ENCODE assay signal across 8 cellular contexts in genomic region chr15:39921274-39921638, GRCh38. TPM values are rescaled to one million over a fixed set of nuclear protein-coding genes. Genes with fewer than 3 reads are reported as not detected.
DNase-seq lines count a peak whose midpoint lies in the region; ATAC-seq and TF ChIP-seq lines count a peak whose summit lies in the region.

No MANE protein-coding gene starts in this region.

- no peak overlapping the region for H2BK5ac ChIP-seq in trophoblast cell (ENCODE audit: low read depth, low read length, poor library complexity)

- H3K4ac ChIP-seq in trophoblast cell (ENCODE audit: low read depth, low read length) = no peak overlapping the region

- peaks cover 13% of the 10 kb centered on the region; the same call in 1 of the 2 replicates for H3K4me1 ChIP-seq in ES-I3 (ENCODE audit: insufficient read depth, low read length)
- H3K4me1 ChIP-seq in esophagus muscularis mucosa = peaks cover 0 to 20% (median 17%) of the 10 kb centered on the region in 4 donors
- peaks cover 4 to 12% of the 10 kb centered on the region in 2 experiments for H3K4me1 ChIP-seq in trophoblast cell (ENCODE audit: control insufficient read depth in 1 of 2, insufficient read depth in 2 of 2, low read length in 2 of 2)

- peak overlapping the region; percentile 18 for H2AFZ ChIP-seq in trophoblast cell (ENCODE audit: insufficient read depth, low read length, poor library complexity)

- H4K8ac ChIP-seq in trophoblast cell (ENCODE audit: low read depth, low read length) = peak overlapping the region; percentile 49

- intact Hi-C loops in esophagus muscularis mucosa (cut with DNase I) = no loop called here

- no peak overlapping the region for H3K14ac ChIP-seq in trophoblast cell (ENCODE audit: low read length)

- ATAC-seq in omental fat pad (ENCODE audit: low FRiP score) = no peak

- no peak overlapping the region for H2BK120ac ChIP-seq in trophoblast cell (ENCODE audit: insufficient read depth, low read length, poor library complexity)

- POLR2A ChIA-PET in RWPE1 (lab: Yijun Ruan, JAX; ENCODE audit: low non-redundant PET) = interaction anchor here (0.7 kb wide), 1 partner anchor 116 kb away, joined by 3 read pairs; no protein-coding TSS in a partner anchor

- H3K9ac ChIP-seq in ES-I3 (ENCODE audit: low read depth, low read length) = peak overlapping the region; percentile 65
- peak overlapping the region; percentile 66 for H3K9ac ChIP-seq in trophoblast cell (ENCODE audit: low read length)

- WGBS in esophagus muscularis mucosa = 67% methylated on average over 6 of the region's 6 CpGs
- no CpG with 5 or more reads among the region's 6 CpGs for WGBS in trophoblast cell (ENCODE audit: extremely low coverage, insufficient coverage, insufficient read length)

- no peaks in the 10 kb centered on the region for H3K79me2 ChIP-seq in trophoblast cell (ENCODE audit: control insufficient read depth, insufficient read depth, low read length, poor library complexity)

- H3K79me1 ChIP-seq in trophoblast cell (ENCODE audit: low read length) = peaks cover 2% of the 10 kb centered on the region

- H3K27me3 ChIP-seq in esophagus muscularis mucosa = peaks cover 0 to 21% (median 13%) of the 10 kb centered on the region in 4 donors
- H3K27me3 ChIP-seq in trophoblast cell (ENCODE audit: insufficient read depth, low read length) = peaks cover 13% of the 10 kb centered on the region

- H4K12ac ChIP-seq in trophoblast cell (ENCODE audit: low read depth, low read length) = peak overlapping the region; percentile 2

- no peak for DNase-seq in RWPE1 (ENCODE audit: low spot score)
- DNase-seq in esophagus muscularis mucosa (ENCODE audit: extremely low spot score) = no peak
- no peak for DNase-seq in trophoblast cell
- DNase-seq in mesenteric fat pad (ENCODE audit: low spot score) = no peak
- DNase-seq in NCI-H1417 (lab: John Stamatoyannopoulos, UW) = no peak
- DNase-seq in GM13977 (ENCODE audit: low spot score) = no peak
- no peak for DNase-seq in omental fat pad (ENCODE audit: low spot score)

- H2BK12ac ChIP-seq in trophoblast cell (ENCODE audit: low read length) = no peak overlapping the region

- H4K91ac ChIP-seq in trophoblast cell (ENCODE audit: low read depth, low read length) = peak overlapping the region; percentile 47

- no peak overlapping the region for H2AK5ac ChIP-seq in trophoblast cell (ENCODE audit: low read length)

- H3K36me3 ChIP-seq in ES-I3 (ENCODE audit: insufficient read depth, low read length) = no peaks in the 10 kb centered on the region
- no peaks in the 10 kb centered on the region for H3K36me3 ChIP-seq in esophagus muscularis mucosa
- no peaks in the 10 kb centered on the region for H3K36me3 ChIP-seq in trophoblast cell (ENCODE audit: control insufficient read depth in 1 of 2, insufficient read depth in 2 of 2, low read length in 2 of 2)

- in situ Hi-C loops in GM13977 (cut with MboI; ENCODE audit: low pct_unique_long_range_greater_than_20kb, low sequenced_read_pairs, unreplicated experiment) = no loop called here

- no peak for TF ChIP-seq CTCF in RWPE1 (conservative IDR thresholded peaks at IDR 0.05; ENCODE audit: low read depth)
- no peak for TF ChIP-seq CTCF in esophagus muscularis mucosa (IDR thresholded peaks at IDR 0.05)
- no peak for TF ChIP-seq CTCF in GM13977 (IDR thresholded peaks at IDR 0.05; ENCODE audit: extremely low read depth, insufficient read depth, missing control alignments)
- TF ChIP-seq CTCF in omental fat pad (IDR thresholded peaks at IDR 0.05) = no peak

- peak overlapping the region; percentile 88 for H3K4me2 ChIP-seq in trophoblast cell (ENCODE audit: low read length)

- H3K23ac ChIP-seq in trophoblast cell (ENCODE audit: low read length) = no peak overlapping the region

- H3K27ac ChIP-seq in RWPE1 (peak overlapping the region; percentile 85), esophagus muscularis mucosa (replicated peaks in 1 of 4) (peak overlapping the region; percentile 56 to 79 (median 72)), trophoblast cell (ENCODE audit: low read depth, low read length) (no peak overlapping the region)

- H3K4me3 ChIP-seq in esophagus muscularis mucosa (peak overlapping the region; percentile 63 to 77 (median 72)), trophoblast cell (ENCODE audit: low read depth, low read length) (peak overlapping the region; percentile 80)

- H3K9me3 ChIP-seq in ES-I3 (ENCODE audit: control insufficient read depth, insufficient read depth, low read length) (no peaks in the 10 kb centered on the region), esophagus muscularis mucosa (no peaks in the 10 kb centered on the region), trophoblast cell (ENCODE audit: insufficient read depth, low read depth, low read length) (peaks cover 3% of the 10 kb centered on the region)

- CTCF ChIA-PET in RWPE1 (lab: Yijun Ruan, JAX) = interaction anchor here (0.6 to 1.1 kb wide), 2 partner anchors 11 to 134 kb away, joined by 3 to 4 read pairs; no protein-coding TSS in a partner anchor

- no peak for TF ChIP-seq POLR2A in esophagus muscularis mucosa (IDR thresholded peaks at IDR 0.05; ENCODE audit: low read depth)

- TF ChIP-seq EP300 in esophagus muscularis mucosa (IDR thresholded peaks at IDR 0.05) = no peak

- no peak overlapping the region for H3K18ac ChIP-seq in trophoblast cell (ENCODE audit: low read length)

RNA-seq across cellular contexts. Expression of gene GPR176, which starts 1.2 kb away (rescaled TPM):
- total RNA-seq in esophagus muscularis mucosa = 1 to 10 TPM; 1.7 to 8.4 (median 5.4) TPM
- 1.2 TPM in 2 replicates for polyA plus RNA-seq in trophoblast cell (2013)
- 8.2 TPM for total RNA-seq in mesenteric fat pad
- 10 to 100 TPM in 2 of 4 donors, 1 to 10 TPM in 2; 5.6 to 23.9 (median 11.7) TPM for total RNA-seq in omental fat pad

RNA-seq across cellular contexts. Expression of gene EIF2AK4, which starts 12.7 kb away (rescaled TPM):
- total RNA-seq in esophagus muscularis mucosa (10 to 100 TPM; 25.2 to 49.2 (median 32.8) TPM), mesenteric fat pad (39.1 TPM), omental fat pad (10 to 100 TPM; 46.0 to 60.5 (median 51.6) TPM)
- polyA plus RNA-seq in trophoblast cell (2013) = 33.5 and 36.3 TPM in 2 replicates
